ENCODE assay signal across 16 cellular contexts in the genomic region with DNA sequence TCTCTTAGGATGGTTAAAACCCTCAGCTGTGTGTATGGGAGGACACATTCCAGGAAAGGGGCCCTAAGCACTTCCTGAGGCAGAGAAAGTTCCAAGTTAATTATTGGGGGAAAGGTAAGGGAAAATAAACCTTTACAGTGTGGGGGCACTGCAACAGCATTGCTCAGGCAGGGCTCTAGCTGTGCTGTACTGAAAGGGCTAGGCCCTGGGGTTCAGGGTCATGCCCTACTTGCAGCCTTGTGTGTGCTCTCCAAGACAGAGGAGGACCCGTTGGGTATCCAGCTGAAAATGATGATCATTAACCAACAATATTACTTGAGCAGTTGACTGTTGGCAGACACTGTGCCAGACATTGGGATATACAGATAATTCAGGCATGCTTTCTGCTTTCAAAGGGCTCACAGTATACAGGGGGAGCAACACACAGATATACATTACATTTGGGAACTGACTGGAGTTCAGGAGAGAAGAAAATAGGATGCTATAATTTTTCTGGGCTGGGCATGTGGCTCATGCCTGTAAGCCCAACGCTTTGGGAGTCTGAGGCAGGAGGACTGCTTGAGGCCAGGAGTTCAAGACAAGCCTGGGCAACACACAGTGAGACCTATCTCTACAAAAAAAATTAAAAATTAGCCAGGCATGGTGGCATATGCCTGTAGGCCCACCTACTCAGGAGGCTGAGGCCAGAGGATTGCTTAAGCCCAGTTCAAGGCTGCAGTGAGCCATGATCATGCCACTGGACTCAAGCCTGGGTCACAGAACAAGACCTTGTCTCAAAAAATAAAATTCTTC.
DNase-seq lines count a peak whose midpoint lies in the region; ATAC-seq and TF ChIP-seq lines count a peak whose summit lies in the region.
"Had no signal": no experiment of that assay in that cellular context is flagged by ENCODE, and none has a peak within 500 bp of the region (broad histone marks: within the 10 kb centered on the region; RNA-seq: fewer than 3 reads in every experiment).

No MANE protein-coding gene starts in this region.

- H3K9me2 ChIP-seq in SU-DHL-6 (replicated peaks; ENCODE audit: insufficient read depth, low read length), result no peaks in the 10 kb centered on the region

- no peak overlapping the region for H3K4me2 ChIP-seq in SU-DHL-6 (ENCODE audit: low read depth, low read length, poor library complexity, severe bottlenecking)

- no peaks in the 10 kb centered on the region for H3K79me2 ChIP-seq in SU-DHL-6 (ENCODE audit: insufficient read depth, low read length)

- H3K27ac Mint-ChIP-seq in stimulated activated naive CD8-positive, alpha-beta T cell treated with anti-CD3 and anti-CD28 coated beads, Interleukin-15, amount 100 ng/mL, for 72 hours, result peak overlapping the region; percentile 37 to 55
- H3K27ac Mint-ChIP-seq in memory B cell, result peak overlapping the region; percentile 32

- no peak overlapping the region for H2AFZ ChIP-seq in SU-DHL-6 (ENCODE audit: low read depth, low read length, severe bottlenecking)

- H3K4me3 ChIP-seq in SU-DHL-6 (ENCODE audit: insufficient read depth, low read length, poor library complexity, severe bottlenecking), result no peak overlapping the region

- H3K36me3 Mint-ChIP-seq in memory B cell, result peaks cover 10% of the 10 kb centered on the region

- DNase-seq in stimulated activated naive CD8-positive, alpha-beta T cell treated with anti-CD3 and anti-CD28 coated beads, Interleukin-15, amount 100 ng/mL, for 72 hours, result no peak
- no peak for DNase-seq in stimulated activated naive CD8-positive, alpha-beta T cell treated with anti-CD3 and anti-CD28 coated beads, Interleukin-15, Interleukin-2, amounts not matched to agents 100 U/mL and 50 U/mL, for 24 hours
- DNase-seq in memory B cell (ENCODE audit: low spot score in 2 of 2) (no peak), NCI-H526 treated with DMSO at 0.1 percent for 48 hours (lab: John Stamatoyannopoulos, UW) (no peak)
- DNase-seq in effector CD4-positive, alpha-beta T cell, result no peak
- DNase-seq: BE2C, DMS 273 treated with DMSO at 0.1 percent for 48 hours, GOT3, Kasumi-1, NCI-H1105 treated with DMSO at 0.1 percent for 48 hours, NCI-H187 treated with DMSO at 0.1 percent for 48 hours, NCI-H446, NCI-H748 treated with DMSO at 0.1 percent for 48 hours, PC-3 had no signal

- no peaks in the 10 kb centered on the region for H3K9me3 Mint-ChIP-seq in stimulated activated naive CD8-positive, alpha-beta T cell treated with anti-CD3 and anti-CD28 coated beads, Interleukin-15, amount 100 ng/mL, for 72 hours
- H3K9me3 Mint-ChIP-seq in memory B cell, result no peaks in the 10 kb centered on the region

- H3K9ac ChIP-seq in SU-DHL-6 (ENCODE audit: low read length), result no peak overlapping the region

- ATAC-seq in stimulated activated naive CD8-positive, alpha-beta T cell treated with anti-CD3 and anti-CD28 coated beads, Interleukin-15, amount 100 ng/mL, for 72 hours, result no peak
- no peak for ATAC-seq in stimulated activated naive CD8-positive, alpha-beta T cell treated with anti-CD3 and anti-CD28 coated beads, Interleukin-15, Interleukin-2, amounts not matched to agents 100 U/mL and 50 U/mL, for 24 hours
- no peak for ATAC-seq in memory B cell (ENCODE audit: low read depth)
- no peak for ATAC-seq in HG03025 (IDR thresholded peaks at IDR 0.05; ENCODE audit: low FRiP score, unreplicated experiment)
- ATAC-seq: PC-3 had no signal

- H3F3A ChIP-seq in SU-DHL-6 (ENCODE audit: insufficient read depth), result peaks cover 16% of the 10 kb centered on the region

- H3K36me3 ChIP-seq in SU-DHL-6 (ENCODE audit: low read length), result peaks cover 3% of the 10 kb centered on the region; the same call in 1 of the 2 replicates

- no peaks in the 10 kb centered on the region for H3K27me3 Mint-ChIP-seq in stimulated activated naive CD8-positive, alpha-beta T cell treated with anti-CD3 and anti-CD28 coated beads, Interleukin-15, amount 100 ng/mL, for 72 hours
- no peaks in the 10 kb centered on the region for H3K27me3 Mint-ChIP-seq in memory B cell

- H3K9me3 ChIP-seq in SU-DHL-6 (ENCODE audit: insufficient read depth, low read length), result no peaks in the 10 kb centered on the region
- H3K9me3 ChIP-seq: BE2C had no signal

- TF ChIP-seq CTCF in SU-DHL-6 (IDR thresholded peaks at IDR 0.05; ENCODE audit: insufficient read depth, low read length, poor library complexity, severe bottlenecking), result no peak

- peak overlapping the region; percentile 1; the same call in 1 of the 2 replicates for H3K27ac ChIP-seq in SU-DHL-6 (ENCODE audit: low read depth, low read length)

- no peak overlapping the region for H3K4me3 Mint-ChIP-seq in stimulated activated naive CD8-positive, alpha-beta T cell treated with anti-CD3 and anti-CD28 coated beads, Interleukin-15, amount 100 ng/mL, for 72 hours
- no peak overlapping the region for H3K4me3 Mint-ChIP-seq in memory B cell

- H3K27me3 ChIP-seq in SU-DHL-6 (ENCODE audit: low read length), result no peaks in the 10 kb centered on the region
- H3K27me3 ChIP-seq: BE2C had no signal

- H3K4me1 Mint-ChIP-seq in stimulated activated naive CD8-positive, alpha-beta T cell treated with anti-CD3 and anti-CD28 coated beads, Interleukin-15, amount 100 ng/mL, for 72 hours, result peaks cover 5% of the 10 kb centered on the region
- H3K4me1 Mint-ChIP-seq in memory B cell, result peaks cover 3% of the 10 kb centered on the region

- H4K20me1 ChIP-seq in SU-DHL-6 (ENCODE audit: low read depth, low read length), result no peaks in the 10 kb centered on the region
